In genomic region chr18:32276896-32277295, GRCh38 we compare ENCODE assay signal across 19 cellular contexts.
"Had no signal": no experiment of that assay in that cellular context is flagged by ENCODE, and none has a peak within 500 bp of the region (broad histone marks: within the 10 kb centered on the region; RNA-seq: fewer than 3 reads in every experiment).

No MANE protein-coding gene starts in this region.

- H3K4me1 Mint-ChIP-seq: mesothelial cell of epicardium; naive thymus-derived CD8-positive, alpha-beta T cell had no signal

- DNase-seq: activated CD4-positive, alpha-beta T cell treated with anti-CD3 and anti-CD28 coated beads, Interleukin-2, amount 50 U/mL, for 4 hours; activated CD8-positive, alpha-beta memory T cell treated with anti-CD3 and anti-CD28 coated beads, Interleukin-2, amount 50 U/mL, for 48 hours; activated naive CD4-positive, alpha-beta T cell; activated T-cell treated with anti-CD3 and anti-CD28 coated beads, Interleukin-2, amount 50 U/mL, for 4 hours; adrenal gland; heart right ventricle; left ventricle myocardium inferior; mammary epithelial cell; naive thymus-derived CD8-positive, alpha-beta T cell; spleen; stimulated activated CD4-positive, alpha-beta T cell treated with anti-CD3 and anti-CD28 coated beads, Interleukin-4, amount 100 ng/mL, for 1 hour; stimulated activated naive CD4-positive, alpha-beta T cell treated with Interleukin-2 at 50 U/mL for 16 hours; T-helper 1 cell had no signal

- H3K27ac ChIP-seq: cardiac muscle cell, prostate gland had no signal

- H3K4me3 ChIP-seq: adrenal gland, cardiac muscle cell, heart right ventricle, left ventricle myocardium inferior, prostate gland, spleen had no signal

- H3K27ac Mint-ChIP-seq: activated naive CD8-positive, alpha-beta T cell; activated T-helper 2 cell treated with anti-CD3 and anti-CD28 coated beads, Interferon-gamma antibody, Interleukin-2, Interleukin-4, amounts not matched to agents 10 μg/mL and 5 μg/mL and 100 μg/mL, durations not matched to agents 14 hours and 24 hours and 36 hours; mesothelial cell of epicardium; naive thymus-derived CD8-positive, alpha-beta T cell; WTC11 had no signal

- H3K4me3 Mint-ChIP-seq: activated naive CD8-positive, alpha-beta T cell; activated T-cell treated with anti-CD3 and anti-CD28 coated beads, Interleukin-2, amount 50 U/mL, for 4 hours; mesothelial cell of epicardium; naive thymus-derived CD8-positive, alpha-beta T cell; WTC11 had no signal

- H3K9me3 Mint-ChIP-seq: activated T-cell treated with anti-CD3 and anti-CD28 coated beads, Interleukin-2, amount 50 U/mL, for 4 hours; activated T-helper 2 cell treated with anti-CD3 and anti-CD28 coated beads, Interferon-gamma antibody, Interleukin-2, Interleukin-4, amounts not matched to agents 10 μg/mL and 5 μg/mL and 100 μg/mL, durations not matched to agents 14 hours and 24 hours and 36 hours; mesothelial cell of epicardium; naive thymus-derived CD8-positive, alpha-beta T cell had no signal

- H3K36me3 Mint-ChIP-seq: activated naive CD8-positive, alpha-beta T cell; naive thymus-derived CD8-positive, alpha-beta T cell had no signal
